13 cellular contexts compared by ENCODE assay signal in genomic region chr20:10634683-10635411, GRCh38. TPM values are rescaled to one million over a fixed set of nuclear protein-coding genes. Genes with fewer than 3 reads are reported as not detected.
DNase-seq lines count a peak whose midpoint lies in the region; ATAC-seq, FAIRE-seq and TF ChIP-seq lines count a peak whose summit lies in the region.
"Had no signal": no experiment of that assay in that cellular context is flagged by ENCODE, and none has a peak within 500 bp of the region (broad histone marks: within the 10 kb centered on the region; RNA-seq: fewer than 3 reads in every experiment).

No MANE protein-coding gene starts in this region.

- H3K4me2 ChIP-seq in astrocyte (ENCODE audit: low read length), result peak overlapping the region; percentile 21

- no peak overlapping the region for H3K4me3 Mint-ChIP-seq in astrocyte (ENCODE audit: unreplicated experiment)

- no peaks in the 10 kb centered on the region for H3K27me3 ChIP-seq in astrocyte (ENCODE audit: insufficient read depth, low read length)
- no peaks in the 10 kb centered on the region for H3K27me3 ChIP-seq in foreskin keratinocyte
- H3K27me3 ChIP-seq in skeletal muscle tissue (ENCODE audit: control insufficient read depth in 3 of 3, insufficient read depth in 3 of 3, low read length in 3 of 3), result no peaks in the 10 kb centered on the region
- no peaks in the 10 kb centered on the region for H3K27me3 ChIP-seq in SJCRH30
- H3K27me3 ChIP-seq: testis had no signal

- H3K27ac ChIP-seq in astrocyte (ENCODE audit: low read depth, low read length), result peak overlapping the region; percentile 58
- H3K27ac ChIP-seq in foreskin keratinocyte, result peak overlapping the region; percentile 58
- peak overlapping the region; percentile 69 for H3K27ac ChIP-seq in skeletal muscle tissue (ENCODE audit: low read depth, low read length)
- H3K27ac ChIP-seq in SJCRH30, result no peak overlapping the region
- H3K27ac ChIP-seq: testis had no signal

- H3K4me1 Mint-ChIP-seq in astrocyte (ENCODE audit: low read depth, unreplicated experiment), result peaks cover 56% of the 10 kb centered on the region

- H3K4me1 ChIP-seq in astrocyte (ENCODE audit: insufficient read depth, low read length), result peaks cover 45% of the 10 kb centered on the region
- peaks cover 59% of the 10 kb centered on the region for H3K4me1 ChIP-seq in foreskin keratinocyte
- H3K4me1 ChIP-seq in skeletal muscle tissue (ENCODE audit: control insufficient read depth in 3 of 3, insufficient read depth in 3 of 3, low read length in 3 of 3), result peaks cover 26 to 44% (median 38%) of the 10 kb centered on the region in 3 donors
- H3K4me1 ChIP-seq in SJCRH30, result peaks cover 3% of the 10 kb centered on the region; the same call in 1 of the 2 replicates

- H3K36me3 ChIP-seq in astrocyte (ENCODE audit: insufficient read depth, low read length) (peaks cover 13% of the 10 kb centered on the region), skeletal muscle tissue (ENCODE audit: control insufficient read depth in 3 of 3, insufficient read depth in 3 of 3, low read length in 3 of 3) (peaks cover 5 to 10% (median 6%) of the 10 kb centered on the region in 3 donors), SJCRH30 (peaks cover 14% of the 10 kb centered on the region; the same call in 1 of the 2 replicates)

- DNase-seq in ELR (ENCODE audit: low read depth) (peak; percentile 32), astrocyte (ENCODE audit: low read depth) (peak; percentile 51), foreskin keratinocyte (peak in 1 of 2 donors; percentile 75), activated T-cell treated with anti-CD3 and anti-CD28 coated beads for 4 hours (no peak), SJCRH30 (no peak), NCI-H526 treated with DMSO at 0.1 percent for 48 hours (lab: John Stamatoyannopoulos, UW) (no peak)
- DNase-seq: activated CD8-positive, alpha-beta memory T cell treated with anti-CD3 and anti-CD28 coated beads for 24 hours; amygdala; Kasumi-1; NCI-H524; testis had no signal

- TF ChIP-seq CTCF in astrocyte (IDR thresholded peaks at IDR 0.05; ENCODE audit: insufficient read depth, low read depth, low read length) (no peak), foreskin keratinocyte (conservative IDR thresholded peaks at IDR 0.05) (no peak)

- H3K9ac ChIP-seq in astrocyte (ENCODE audit: low read length), result peak overlapping the region; percentile 36
- H3K9ac ChIP-seq in skeletal muscle tissue (ENCODE audit: low read depth in 1 of 3, low read length in 3 of 3), result no peak overlapping the region

- H3K36me3 Mint-ChIP-seq in astrocyte (ENCODE audit: low read depth, unreplicated experiment), result peaks cover 18% of the 10 kb centered on the region

- H3K79me2 ChIP-seq in astrocyte (ENCODE audit: insufficient read depth, low read length), result peaks cover 8% of the 10 kb centered on the region

- H2AFZ ChIP-seq in astrocyte (ENCODE audit: low read depth, low read length), result no peak overlapping the region

- ATAC-seq in foreskin keratinocyte (peak; percentile 42), GM19455 (IDR thresholded peaks at IDR 0.05; ENCODE audit: unreplicated experiment) (no peak)

- H3K9me3 ChIP-seq in astrocyte (ENCODE audit: insufficient read depth, low read depth, low read length) (no peaks in the 10 kb centered on the region), skeletal muscle tissue (ENCODE audit: control insufficient read depth in 3 of 3, low read length in 3 of 3) (no peaks in the 10 kb centered on the region), SJCRH30 (replicated peaks) (no peaks in the 10 kb centered on the region)
- H3K9me3 ChIP-seq: testis had no signal

- H3K4me3 ChIP-seq in astrocyte (ENCODE audit: insufficient read depth, low read depth, low read length), result no peak overlapping the region
- H3K4me3 ChIP-seq in skeletal muscle tissue (ENCODE audit: low read length in 3 of 3), result no peak overlapping the region
- no peak overlapping the region for H3K4me3 ChIP-seq in SJCRH30
- H3K4me3 ChIP-seq: testis had no signal

- H3K27me3 Mint-ChIP-seq in astrocyte (ENCODE audit: low read depth, unreplicated experiment), result no peaks in the 10 kb centered on the region

- peaks cover 12% of the 10 kb centered on the region for H4K20me1 ChIP-seq in astrocyte (ENCODE audit: insufficient read depth, low read length)

- FAIRE-seq in astrocyte (lab: Jason Lieb, UNC), result no peak

- H3K27ac Mint-ChIP-seq in astrocyte (ENCODE audit: unreplicated experiment), result peak overlapping the region; percentile 31

- H3K9me3 Mint-ChIP-seq in astrocyte (ENCODE audit: unreplicated experiment), result no peaks in the 10 kb centered on the region

RNA-seq across cellular contexts. Expression of gene JAG1, which starts 39.0 kb away (rescaled TPM):
- total RNA-seq in astrocyte (278 and 380 TPM in 2 replicates), foreskin keratinocyte (150 and 236 TPM in 2 replicates), skeletal muscle tissue (60.5 TPM)
- polyA plus RNA-seq in foreskin keratinocyte, result 29.9 and 36.7 TPM in 2 replicates
- 8.8 TPM in 2 replicates for total RNA-seq in SJCRH30 (2014; rRNA removed; shearing (Covaris generic))

Comparison
In these comparisons a context has a peak if more than half of its experiments do, and no peak if none do; other contexts are left out.
1. DNase-seq: peak in ELR (single experiment) and astrocyte (single experiment); none in activated T-cell treated with anti-CD3 and anti-CD28 coated beads for 4 hours (single experiment), SJCRH30 (0 of 2) and NCI-H526 treated with DMSO at 0.1 percent for 48 hours (single experiment).